Comparison of ENCODE assay signal across 8 cellular contexts in genomic region chr11:2531277-2531986, GRCh38.
DNase-seq lines count a peak whose midpoint lies in the region; ATAC-seq and TF ChIP-seq lines count a peak whose summit lies in the region.

No MANE protein-coding gene starts in this region.

- H3K9me3 Mint-ChIP-seq in activated T-cell treated with anti-CD3 and anti-CD28 coated beads, Interleukin-2, amount 50 U/mL, for 24 hours, result no peaks in the 10 kb centered on the region
- no peaks in the 10 kb centered on the region for H3K9me3 Mint-ChIP-seq in stimulated activated naive CD8-positive, alpha-beta T cell treated with anti-CD3 and anti-CD28 coated beads, Interleukin-15, amount 100 ng/mL, for 72 hours

- H3K9me3 ChIP-seq in A673 (ENCODE audit: low read depth, low read length, poor library complexity, severe bottlenecking) (no peaks in the 10 kb centered on the region), NT2/D1 (ENCODE audit: insufficient read depth, low read length) (no peaks in the 10 kb centered on the region), neural cell (ENCODE audit: low read length) (no peaks in the 10 kb centered on the region)

- no peak for TF ChIP-seq EP300 in neural cell (conservative IDR thresholded peaks at IDR 0.05; ENCODE audit: poor library complexity, severe bottlenecking)

- no peaks in the 10 kb centered on the region for H3K27me3 Mint-ChIP-seq in activated T-cell treated with anti-CD3 and anti-CD28 coated beads, Interleukin-2, amount 50 U/mL, for 24 hours
- no peaks in the 10 kb centered on the region for H3K27me3 Mint-ChIP-seq in stimulated activated naive CD8-positive, alpha-beta T cell treated with anti-CD3 and anti-CD28 coated beads, Interleukin-15, amount 100 ng/mL, for 72 hours

- intact Hi-C loops in A673 (cut with micrococcal nuclease; ENCODE audit: unreplicated experiment), result loop anchor here (1.0 to 10.0 kb wide), 3 partner anchors 103 to 337 kb away; no protein-coding TSS in a partner anchor

- no peak overlapping the region for H3K4me3 Mint-ChIP-seq in activated T-cell treated with anti-CD3 and anti-CD28 coated beads, Interleukin-2, amount 50 U/mL, for 24 hours
- H3K4me3 Mint-ChIP-seq in stimulated activated naive CD8-positive, alpha-beta T cell treated with anti-CD3 and anti-CD28 coated beads, Interleukin-15, amount 100 ng/mL, for 72 hours, result no peak overlapping the region

- no peak overlapping the region for H3K27ac Mint-ChIP-seq in activated T-cell treated with anti-CD3 and anti-CD28 coated beads, Interleukin-2, amount 50 U/mL, for 24 hours
- H3K27ac Mint-ChIP-seq in stimulated activated naive CD8-positive, alpha-beta T cell treated with anti-CD3 and anti-CD28 coated beads, Interleukin-15, amount 100 ng/mL, for 72 hours, result no peak overlapping the region

- H2AFZ ChIP-seq in neural cell (ENCODE audit: low read depth, low read length), result peak overlapping the region; percentile 27

- peak; percentile 48 for DNase-seq in A673 (ENCODE audit: low spot score)
- DNase-seq in GM19238 (ENCODE audit: insufficient read length, low spot score), result peak; percentile 67
- DNase-seq in NT2/D1 (ENCODE audit: low read depth, low spot score), result peak; percentile 68
- DNase-seq in activated T-cell treated with anti-CD3 and anti-CD28 coated beads, Interleukin-2, amount 50 U/mL, for 24 hours, result peak; percentile 84
- DNase-seq in fibroblast of gingiva (ENCODE audit: low read depth), result peak; percentile 17
- DNase-seq in stimulated activated naive CD8-positive, alpha-beta T cell treated with anti-CD3 and anti-CD28 coated beads, Interleukin-15, amount 100 ng/mL, for 72 hours, result peak; percentile 63 to 73

- CTCF ChIA-PET in A673 (lab: Charles Lee), result interaction anchor here (0.8 to 4.0 kb wide), 4 partner anchors 104 to 359 kb away, joined by 3 to 52 read pairs (median 3); no protein-coding TSS in a partner anchor

- peak; percentile 79 for TF ChIP-seq CTCF in A673 (conservative IDR thresholded peaks at IDR 0.05; ENCODE audit: low read depth, low read length)
- TF ChIP-seq CTCF in neural cell (IDR thresholded peaks at IDR 0.05; ENCODE audit: poor library complexity, severe bottlenecking), result peak; percentile 96

- H3K4me1 ChIP-seq in A673 (ENCODE audit: insufficient read depth, low read length, poor library complexity, severe bottlenecking) (peaks cover 5% of the 10 kb centered on the region), NT2/D1 (ENCODE audit: insufficient read depth, insufficient read length) (peaks cover 40% of the 10 kb centered on the region)

- no peaks in the 10 kb centered on the region for H4K20me1 ChIP-seq in neural cell (ENCODE audit: insufficient read depth)

- ATAC-seq in stimulated activated naive CD8-positive, alpha-beta T cell treated with anti-CD3 and anti-CD28 coated beads, Interleukin-15, amount 100 ng/mL, for 72 hours, result no peak
- no peak for ATAC-seq in GM18861 (IDR thresholded peaks at IDR 0.05; ENCODE audit: unreplicated experiment)

- no peaks in the 10 kb centered on the region for H3K27me3 ChIP-seq in A673 (replicated peaks; ENCODE audit: insufficient read depth, low read depth, low read length, poor library complexity)
- H3K27me3 ChIP-seq in NT2/D1 (ENCODE audit: insufficient read depth, insufficient read length), result peaks cover 49% of the 10 kb centered on the region
- H3K27me3 ChIP-seq in neural cell (ENCODE audit: insufficient read depth, low read depth, low read length), result no peaks in the 10 kb centered on the region

- H3K9me2 ChIP-seq in neural cell (ENCODE audit: insufficient read depth, low read length), result no peaks in the 10 kb centered on the region

- no peak overlapping the region for H3K4me3 ChIP-seq in A673 (ENCODE audit: low read depth, low read length, poor library complexity, severe bottlenecking)
- H3K4me3 ChIP-seq in NT2/D1 (ENCODE audit: insufficient read length, low read depth), result no peak overlapping the region
- H3K4me3 ChIP-seq in neural cell (ENCODE audit: low read length), result no peak overlapping the region

- no peak overlapping the region for H3K9ac ChIP-seq in NT2/D1 (ENCODE audit: insufficient read length, low read depth)
- peak overlapping the region; percentile 27 for H3K9ac ChIP-seq in neural cell (ENCODE audit: low read length)

- no TSS peak for BruUV-seq in A673 (replicated peaks; lab: Mats Ljungman, UMichigan)

- no peak overlapping the region for H3K27ac ChIP-seq in A673 (ENCODE audit: low read depth, low read length, poor library complexity, severe bottlenecking)
- H3K27ac ChIP-seq in neural cell (ENCODE audit: low read length), result no peak overlapping the region

- no peak overlapping the region for H3K4me2 ChIP-seq in neural cell (ENCODE audit: low read length)

- H3F3A ChIP-seq in neural cell (ENCODE audit: insufficient read depth, low read length, poor library complexity, severe bottlenecking), result no peaks in the 10 kb centered on the region

- POLR2A ChIA-PET in A673 (lab: Charles Lee; ENCODE audit: low non-redundant PET), result no interaction called here

- H3K4me1 Mint-ChIP-seq in activated T-cell treated with anti-CD3 and anti-CD28 coated beads, Interleukin-2, amount 50 U/mL, for 24 hours (ENCODE audit: low read depth), result peaks cover 31% of the 10 kb centered on the region
- H3K4me1 Mint-ChIP-seq in stimulated activated naive CD8-positive, alpha-beta T cell treated with anti-CD3 and anti-CD28 coated beads, Interleukin-15, amount 100 ng/mL, for 72 hours, result peaks cover 50% of the 10 kb centered on the region

- no peaks in the 10 kb centered on the region for H3K36me3 Mint-ChIP-seq in activated T-cell treated with anti-CD3 and anti-CD28 coated beads, Interleukin-2, amount 50 U/mL, for 24 hours (ENCODE audit: low read depth)

- no peaks in the 10 kb centered on the region for H3K36me3 ChIP-seq in A673 (ENCODE audit: insufficient read depth, low read length, poor library complexity, severe bottlenecking)
- no peaks in the 10 kb centered on the region for H3K36me3 ChIP-seq in NT2/D1 (ENCODE audit: insufficient read depth, insufficient read length, low read length)
- H3K36me3 ChIP-seq in neural cell (ENCODE audit: insufficient read depth, low read length), result no peaks in the 10 kb centered on the region

- TF ChIP-seq RAD21 in neural cell (conservative IDR thresholded peaks at IDR 0.05), result peak; percentile 89

- H3K79me2 ChIP-seq in neural cell (replicated peaks; ENCODE audit: insufficient read depth, low read length), result no peaks in the 10 kb centered on the region

TF ChIP-seq in neural cell, 6 proteins besides CTCF, POLR2A, EP300 and RAD21:
- TF ChIP-seq SMC3 (conservative IDR thresholded peaks at IDR 0.05; ENCODE audit: poor library complexity) (peak; percentile 93), POLR2AphosphoS5 (IDR thresholded peaks at IDR 0.05) (no peak)

Comparison
In these comparisons a context has a peak if more than half of its experiments do, and no peak if none do; other contexts are left out.
1. DNase-seq: peak in every context shown above with its lines; median percentile 84 in activated T-cell treated with anti-CD3 and anti-CD28 coated beads, Interleukin-2, amount 50 U/mL, for 24 hours; 68 in NT2/D1; 68 in stimulated activated naive CD8-positive, alpha-beta T cell treated with anti-CD3 and anti-CD28 coated beads, Interleukin-15, amount 100 ng/mL, for 72 hours; 67 in GM19238; 48 in A673; 17 in fibroblast of gingiva.